8 cellular contexts compared by ENCODE assay signal in the genomic region with DNA sequence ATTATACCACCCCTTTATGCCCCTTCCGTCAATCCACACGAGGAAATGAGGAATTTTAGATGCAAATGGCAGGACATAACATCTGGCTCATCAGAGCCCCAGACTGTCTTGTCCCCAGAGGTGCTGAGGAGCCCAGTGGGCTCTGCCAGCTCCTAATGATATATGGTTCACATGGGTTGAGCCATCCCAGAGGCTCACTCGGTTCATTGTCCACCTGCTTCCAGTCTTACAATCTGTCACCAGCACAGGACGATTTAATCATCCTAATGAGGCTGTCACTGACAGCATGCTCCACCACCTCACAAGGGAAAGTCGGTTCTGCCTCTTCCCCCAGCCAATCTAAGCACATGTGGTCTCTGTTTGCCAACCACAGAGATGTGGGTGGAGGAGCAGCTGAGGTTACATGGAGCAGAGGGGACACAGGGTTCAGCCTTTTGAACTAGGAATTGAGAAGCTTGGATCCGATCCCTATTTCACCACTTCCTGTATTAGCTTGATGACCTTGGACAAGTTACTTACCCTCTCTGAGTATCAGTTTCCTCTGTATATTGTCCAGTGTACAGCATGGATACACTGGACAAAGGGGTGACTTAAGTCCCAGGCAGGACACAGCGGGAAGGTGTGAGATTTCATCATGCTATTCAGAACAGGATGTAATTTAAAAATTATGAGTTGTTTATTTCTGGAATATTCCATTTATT. TPM values are rescaled to one million over a fixed set of nuclear protein-coding genes. Genes with fewer than 3 reads are reported as not detected.
DNase-seq lines count a peak whose midpoint lies in the region; ATAC-seq and TF ChIP-seq lines count a peak whose summit lies in the region.
"Had no signal": no experiment of that assay in that cellular context is flagged by ENCODE, and none has a peak within 500 bp of the region (broad histone marks: within the 10 kb centered on the region; RNA-seq: fewer than 3 reads in every experiment).

No MANE protein-coding gene starts in this region.

- in situ Hi-C loops in gastrocnemius medialis (cut with MboI; ENCODE audit: low sequenced_read_pairs in 4 of 4): no loop called here

- H3K4me3 ChIP-seq in gastrocnemius medialis: no peak overlapping the region

- peak; percentile 90 to 93 for ATAC-seq in gastrocnemius medialis

- DNase-seq in HT-29 (ENCODE audit: low spot score) (peak; percentile 82), OCI-M1 (lab: John Stamatoyannopoulos, UW) (peak; percentile 74), fibroblast of gingiva (ENCODE audit: low read depth) (peak; percentile 75), gastrocnemius medialis (peak; percentile 44 to 63), DMS79 treated with DMSO at 0.1 percent for 48 hours (lab: John Stamatoyannopoulos, UW) (no peak), hypothalamus (lab: John Stamatoyannopoulos, UW) (no peak)
- DNase-seq in stimulated activated CD8-positive, alpha-beta memory T cell treated with anti-CD3 and anti-CD28 coated beads, Interleukin-4, amount 100 ng/mL, for 48 hours: no peak
- DNase-seq: activated CD4-positive, alpha-beta T cell treated with anti-CD3 and anti-CD28 coated beads for 4 hours had no signal

- H3K4me1 ChIP-seq in gastrocnemius medialis: peaks cover 0 to 15% of the 10 kb centered on the region in 2 donors

- intact Hi-C loops in gastrocnemius medialis (cut with DNase I; ENCODE audit: low total_unique reads): no loop called here

- no peaks in the 10 kb centered on the region for H3K27me3 ChIP-seq in gastrocnemius medialis

- H3K9me3 ChIP-seq in gastrocnemius medialis: no peaks in the 10 kb centered on the region

- no peaks in the 10 kb centered on the region for H3K36me3 ChIP-seq in gastrocnemius medialis

- no peak for TF ChIP-seq POLR2A in gastrocnemius medialis (IDR thresholded peaks at IDR 0.05)

- H3K27ac ChIP-seq in gastrocnemius medialis: peak overlapping the region in 2 of 4 donors; percentile 14 to 57

- no peak for TF ChIP-seq CTCF in gastrocnemius medialis (IDR thresholded peaks at IDR 0.05 in 4 of 5, conservative IDR thresholded peaks at IDR 0.05 in 1 of 5)

RNA-seq across cellular contexts. Expression of gene DHX8, which starts 27.0 kb away (rescaled TPM):
- total RNA-seq in HT-29 (2014; rRNA removed; shearing (Covaris generic)): 28.2 and 33.8 TPM in 2 replicates
- 10 to 100 TPM; 24.0 to 30.3 (median 27.2) TPM for total RNA-seq in gastrocnemius medialis

RNA-seq across cellular contexts. Expression of gene ARL4D, which starts 58.0 kb away (rescaled TPM):
- 2.6 and 2.8 TPM in 2 replicates for total RNA-seq in HT-29 (2014; rRNA removed; shearing (Covaris generic))
- total RNA-seq in gastrocnemius medialis: 1 to 10 TPM in 3 of 4 donors, under 1 TPM in 1; 0.17 to 2.0 (median 1.3) TPM

Comparison
In these comparisons a context has a peak if more than half of its experiments do, and no peak if none do; other contexts are left out.
1. DNase-seq: peak in HT-29 (single experiment), OCI-M1 (single experiment), fibroblast of gingiva (single experiment) and gastrocnemius medialis (2 of 2); none in stimulated activated CD8-positive, alpha-beta memory T cell treated with anti-CD3 and anti-CD28 coated beads, Interleukin-4, amount 100 ng/mL, for 48 hours (single experiment), DMS79 treated with DMSO at 0.1 percent for 48 hours (single experiment) and hypothalamus (0 of 51).